Comparison of ENCODE assay signal across 12 cellular contexts in genomic region chr5:157558681-157559080, GRCh38. TPM values are rescaled to one million over a fixed set of nuclear protein-coding genes. Genes with fewer than 3 reads are reported as not detected.
DNase-seq lines count a peak whose midpoint lies in the region; ATAC-seq and TF ChIP-seq lines count a peak whose summit lies in the region.
"Had no signal": no experiment of that assay in that cellular context is flagged by ENCODE, and none has a peak within 500 bp of the region (broad histone marks: within the 10 kb centered on the region; RNA-seq: fewer than 3 reads in every experiment).

No MANE protein-coding gene starts in this region.

- peaks cover 26% of the 10 kb centered on the region for H3K36me3 Mint-ChIP-seq in CD4-positive, alpha-beta T cell (ENCODE audit: low read depth)

- H3K36me3 ChIP-seq in OCI-LY7 (ENCODE audit: insufficient read depth, low read length) (peaks cover 63% of the 10 kb centered on the region), psoas muscle (ENCODE audit: insufficient read depth in 1 of 2, low read depth in 1 of 2) (no peaks in the 10 kb centered on the region)

- no peak overlapping the region for H3K4me3 ChIP-seq in OCI-LY7 (ENCODE audit: low read depth, low read length, poor library complexity, severe bottlenecking)
- H3K4me3 ChIP-seq in psoas muscle: no peak overlapping the region
- H3K4me3 ChIP-seq: BLaER1 treated with 17β-estradiol and CSF1 and Interleukin-3, amounts not matched to agents 10 nM and 100 nM had no signal

- H3K4me1 ChIP-seq in OCI-LY7 (ENCODE audit: insufficient read depth, low read length, poor library complexity, severe bottlenecking): peaks cover 18% of the 10 kb centered on the region
- peaks cover 75% of the 10 kb centered on the region for H3K4me1 ChIP-seq in psoas muscle

- TSS peak; percentile 1 for BruUV-seq in OCI-LY7 (replicated peaks; lab: Mats Ljungman, UMichigan)

- ATAC-seq in CD4-positive, alpha-beta T cell (ENCODE audit: poor library complexity): no peak
- peak; percentile 10 for ATAC-seq in esophagus mucosa
- ATAC-seq in psoas muscle: no peak
- ATAC-seq in HG02623 (IDR thresholded peaks at IDR 0.05; ENCODE audit: unreplicated experiment): no peak
- ATAC-seq: activated naive CD8-positive, alpha-beta T cell treated with anti-CD3 and anti-CD28 coated beads, Interleukin-2, amount 50 U/mL, for 24 hours had no signal

- no peaks in the 10 kb centered on the region for H3K9me2 ChIP-seq in OCI-LY7 (ENCODE audit: insufficient read depth, low read length)

- H3K79me2 ChIP-seq in OCI-LY7 (ENCODE audit: insufficient read depth, low read depth, low read length): no peaks in the 10 kb centered on the region

- no peaks in the 10 kb centered on the region for H3K9me3 Mint-ChIP-seq in CD4-positive, alpha-beta T cell
- H3K9me3 Mint-ChIP-seq: activated naive CD8-positive, alpha-beta T cell treated with anti-CD3 and anti-CD28 coated beads, Interleukin-2, amount 50 U/mL, for 24 hours; mesothelial cell of epicardium had no signal

- H3K4me1 Mint-ChIP-seq in CD4-positive, alpha-beta T cell (ENCODE audit: low read depth): peaks cover 69% of the 10 kb centered on the region

- no peaks in the 10 kb centered on the region for H3K9me3 ChIP-seq in CD4-positive, alpha-beta T cell (ENCODE audit: control insufficient read depth, low read length)
- no peaks in the 10 kb centered on the region for H3K9me3 ChIP-seq in OCI-LY7 (ENCODE audit: low read length)
- H3K9me3 ChIP-seq in psoas muscle: no peaks in the 10 kb centered on the region
- H3K9me3 ChIP-seq: BLaER1 treated with 17β-estradiol and CSF1 and Interleukin-3, amounts not matched to agents 10 nM and 100 nM had no signal

- no peak overlapping the region for H3K27ac ChIP-seq in CD4-positive, alpha-beta T cell (ENCODE audit: low read depth, low read length)
- H3K27ac ChIP-seq in OCI-LY7 (ENCODE audit: low read depth, low read length, poor library complexity, severe bottlenecking) (no peak overlapping the region), psoas muscle (peak overlapping the region; percentile 59)
- H3K27ac ChIP-seq: BLaER1 treated with 17β-estradiol and CSF1 and Interleukin-3, amounts not matched to agents 10 nM and 100 nM had no signal

- DNase-seq in CD4-positive, alpha-beta T cell: no peak
- DNase-seq in OCI-LY7 (ENCODE audit: low spot score): no peak
- DNase-seq in psoas muscle: no peak
- no peak for DNase-seq in NCI-H2107 (lab: John Stamatoyannopoulos, UW)
- DNase-seq in epidermal melanocyte (ENCODE audit: insufficient read length, low spot score): no peak
- no peak for DNase-seq in stimulated activated CD4-positive, alpha-beta T cell treated with anti-CD3 and anti-CD28 coated beads, Interleukin-2, amount 100 ng/mL, for 24 hours
- DNase-seq: activated naive CD8-positive, alpha-beta T cell treated with anti-CD3 and anti-CD28 coated beads, Interleukin-2, amount 50 U/mL, for 24 hours; NCI-H1930 had no signal

- H4K20me1 ChIP-seq in OCI-LY7 (ENCODE audit: insufficient read depth, low read length): no peaks in the 10 kb centered on the region

- H3K27ac Mint-ChIP-seq in CD4-positive, alpha-beta T cell: peak overlapping the region; percentile 10
- H3K27ac Mint-ChIP-seq: activated naive CD8-positive, alpha-beta T cell treated with anti-CD3 and anti-CD28 coated beads, Interleukin-2, amount 50 U/mL, for 24 hours; mesothelial cell of epicardium had no signal

- CTCF ChIA-PET in CD4-positive, alpha-beta T cell (lab: Charles Lee): interaction anchor here (2.2 kb wide), 1 partner anchor 11 kb away, joined by 5 read pairs; no protein-coding TSS in a partner anchor
- CTCF ChIA-PET in OCI-LY7 (lab: Charles Lee; ENCODE audit: unreplicated experiment): no interaction called here

- H3K27me3 Mint-ChIP-seq in CD4-positive, alpha-beta T cell: no peaks in the 10 kb centered on the region

- no peak overlapping the region for H3K4me2 ChIP-seq in OCI-LY7 (ENCODE audit: low read length)

- TF ChIP-seq CTCF in CD4-positive, alpha-beta T cell (IDR thresholded peaks at IDR 0.05): no peak
- TF ChIP-seq CTCF in OCI-LY7 (conservative IDR thresholded peaks at IDR 0.05; ENCODE audit: low read length) (no peak), psoas muscle (IDR thresholded peaks at IDR 0.05) (no peak)

- H3K4me3 Mint-ChIP-seq in CD4-positive, alpha-beta T cell: no peak overlapping the region
- H3K4me3 Mint-ChIP-seq: activated naive CD8-positive, alpha-beta T cell treated with anti-CD3 and anti-CD28 coated beads, Interleukin-2, amount 50 U/mL, for 24 hours; mesothelial cell of epicardium had no signal

- POLR2A ChIA-PET in CD4-positive, alpha-beta T cell (lab: Charles Lee): interaction anchor here (1.5 kb wide), 1 partner anchor 12 kb away, joined by 3 read pairs; no protein-coding TSS in a partner anchor
- POLR2A ChIA-PET in OCI-LY7 (lab: Charles Lee): interaction anchor here (0.5 to 1.1 kb wide), 5 partner anchors 8 to 374 kb away, joined by 3 read pairs; no protein-coding TSS in a partner anchor

- 31 to 64% (median 49%) methylated on average over 2 of the region's 2 CpGs for WGBS in psoas muscle, 3 donors

- H3K27me3 ChIP-seq in CD4-positive, alpha-beta T cell (ENCODE audit: control insufficient read depth, insufficient read depth, low read length): no peaks in the 10 kb centered on the region
- no peaks in the 10 kb centered on the region for H3K27me3 ChIP-seq in psoas muscle (ENCODE audit: insufficient read depth in 3 of 3, low read length in 2 of 3)

- intact Hi-C loops in CD4-positive, alpha-beta T cell (cut with DNase I, micrococcal nuclease): no loop called here
- intact Hi-C loops in OCI-LY7 (cut with micrococcal nuclease; ENCODE audit: unreplicated experiment) (no loop called here), psoas muscle (cut with DNase I) (no loop called here)

- no peak overlapping the region for H2AFZ ChIP-seq in OCI-LY7 (ENCODE audit: low read length)

RNA-seq across cellular contexts. Expression of gene ADAM19, which starts 16.9 kb away (rescaled TPM):
- total RNA-seq in CD4-positive, alpha-beta T cell: 10 to 100 TPM; 26.7 to 29.1 TPM
- 19.0 and 24.2 TPM in 2 replicates for total RNA-seq in OCI-LY7 (2014; rRNA removed; shearing (Covaris generic))
- total RNA-seq in OCI-LY7 (2022) (78.3 and 103 TPM in 2 replicates), esophagus mucosa (2.2 TPM), psoas muscle (1 to 10 TPM; 1.4 to 4.5 (median 3.1) TPM)
- polyA plus RNA-seq in psoas muscle: under 1 TPM; 0.27 to 0.58 (median 0.39) TPM
